In genomic region chr22:47392054-47392347, GRCh38 we compare ENCODE assay signal across 21 cellular contexts.
DNase-seq lines count a peak whose midpoint lies in the region; ATAC-seq lines count a peak whose summit lies in the region.
"Had no signal": no experiment of that assay in that cellular context is flagged by ENCODE, and none has a peak within 500 bp of the region (broad histone marks: within the 10 kb centered on the region; RNA-seq: fewer than 3 reads in every experiment).

No MANE protein-coding gene starts in this region.

- peaks cover 0 to 7% (median 0%) of the 10 kb centered on the region in 5 donors for H3K27me3 Mint-ChIP-seq in naive thymus-derived CD4-positive, alpha-beta T cell
- H3K27me3 Mint-ChIP-seq: B cell; CD4-positive, alpha-beta T cell had no signal

- H3K79me1 ChIP-seq in trophoblast cell (ENCODE audit: low read length) = no peaks in the 10 kb centered on the region

- CTCF ChIA-PET in naive thymus-derived CD4-positive, alpha-beta T cell (lab: Charles Lee) = no interaction called here

- ATAC-seq in left cardiac atrium (no peak), Right ventricle myocardium inferior (no peak), HG02973 (IDR thresholded peaks at IDR 0.05; ENCODE audit: unreplicated experiment) (no peak), HG03097 (IDR thresholded peaks at IDR 0.05; ENCODE audit: low FRiP score, unreplicated experiment) (no peak), HG02938 (IDR thresholded peaks at IDR 0.05; ENCODE audit: unreplicated experiment) (no peak)
- peak; percentile 8 for ATAC-seq in naive thymus-derived CD4-positive, alpha-beta T cell
- ATAC-seq: GM12878, HCT116 had no signal

- H3K36me3 Mint-ChIP-seq in naive thymus-derived CD4-positive, alpha-beta T cell = no peaks in the 10 kb centered on the region
- H3K36me3 Mint-ChIP-seq: CD8-positive, alpha-beta memory T cell had no signal

- no peak overlapping the region for H2AFZ ChIP-seq in trophoblast cell (ENCODE audit: insufficient read depth, low read length, poor library complexity)

- H2AK5ac ChIP-seq in trophoblast cell (ENCODE audit: low read length) = no peak overlapping the region

- H2BK120ac ChIP-seq in trophoblast cell (ENCODE audit: insufficient read depth, low read length, poor library complexity) = no peak overlapping the region

- H4K8ac ChIP-seq in trophoblast cell (ENCODE audit: low read depth, low read length) = no peak overlapping the region

- H3K14ac ChIP-seq in trophoblast cell (ENCODE audit: low read length) = no peak overlapping the region

- H3K4me1 Mint-ChIP-seq in naive thymus-derived CD4-positive, alpha-beta T cell = no peaks in the 10 kb centered on the region
- H3K4me1 Mint-ChIP-seq: B cell; CD8-positive, alpha-beta memory T cell; H9 had no signal

- H3K4me2 ChIP-seq in trophoblast cell (ENCODE audit: low read length) = no peak overlapping the region
- H3K4me2 ChIP-seq: BLaER1 had no signal

- no peaks in the 10 kb centered on the region for H3K79me2 ChIP-seq in trophoblast cell (ENCODE audit: control insufficient read depth, insufficient read depth, low read length, poor library complexity)

- no peak overlapping the region for H3K4me3 Mint-ChIP-seq in naive thymus-derived CD4-positive, alpha-beta T cell
- H3K4me3 Mint-ChIP-seq: B cell; CD4-positive, alpha-beta T cell; CD8-positive, alpha-beta memory T cell; H9 had no signal

- no peak overlapping the region for H3K23ac ChIP-seq in trophoblast cell (ENCODE audit: low read length)

- intact Hi-C loops in left cardiac atrium (cut with DNase I) (no loop called here), Right ventricle myocardium inferior (cut with DNase I) (no loop called here)
- intact Hi-C loops in naive thymus-derived CD4-positive, alpha-beta T cell (cut with micrococcal nuclease) = no loop called here

- no peaks in the 10 kb centered on the region for H3K4me1 ChIP-seq in naive thymus-derived CD4-positive, alpha-beta T cell (ENCODE audit: control insufficient read depth in 2 of 2, insufficient read depth in 2 of 2, low read length in 2 of 2)
- no peaks in the 10 kb centered on the region for H3K4me1 ChIP-seq in trophoblast cell (ENCODE audit: control insufficient read depth in 1 of 2, insufficient read depth in 2 of 2, low read length in 2 of 2)

- H3K4me3 ChIP-seq in naive thymus-derived CD4-positive, alpha-beta T cell (ENCODE audit: low read length) = no peak overlapping the region
- peak overlapping the region; percentile 61 for H3K4me3 ChIP-seq in trophoblast cell (ENCODE audit: low read depth, low read length)
- H3K4me3 ChIP-seq: BLaER1, GM12878 had no signal

- H3K9ac ChIP-seq in trophoblast cell (ENCODE audit: low read length) = peak overlapping the region; percentile 41
- H3K9ac ChIP-seq: BLaER1 had no signal

- no peak overlapping the region for H2BK12ac ChIP-seq in trophoblast cell (ENCODE audit: low read length)

- no peaks in the 10 kb centered on the region for H3K36me3 ChIP-seq in naive thymus-derived CD4-positive, alpha-beta T cell (ENCODE audit: control insufficient read depth in 2 of 3, insufficient read depth in 3 of 3, low read length in 3 of 3)
- no peaks in the 10 kb centered on the region for H3K36me3 ChIP-seq in trophoblast cell (ENCODE audit: control insufficient read depth in 1 of 2, insufficient read depth in 2 of 2, low read length in 2 of 2)
- H3K36me3 ChIP-seq: BLaER1 had no signal

- H3K27me3 ChIP-seq in naive thymus-derived CD4-positive, alpha-beta T cell (ENCODE audit: control insufficient read depth in 2 of 2, insufficient read depth in 2 of 2, low read length in 2 of 2) = no peaks in the 10 kb centered on the region
- no peaks in the 10 kb centered on the region for H3K27me3 ChIP-seq in trophoblast cell (ENCODE audit: insufficient read depth, low read length)
- H3K27me3 ChIP-seq: BLaER1 had no signal

- no peaks in the 10 kb centered on the region for H3K9me3 ChIP-seq in naive thymus-derived CD4-positive, alpha-beta T cell (ENCODE audit: control insufficient read depth in 2 of 3, low read length in 3 of 3)
- peaks cover 88% of the 10 kb centered on the region for H3K9me3 ChIP-seq in trophoblast cell (ENCODE audit: insufficient read depth, low read depth, low read length)
- H3K9me3 ChIP-seq: BLaER1 had no signal

- no peak overlapping the region for H4K12ac ChIP-seq in trophoblast cell (ENCODE audit: low read depth, low read length)

- DNase-seq in left cardiac atrium = peak; percentile 3
- DNase-seq in Right ventricle myocardium inferior (ENCODE audit: missing footprints) = no peak
- no peak for DNase-seq in naive thymus-derived CD4-positive, alpha-beta T cell
- DNase-seq in trophoblast cell = no peak
- no peak for DNase-seq in dedifferentiated amniotic fluid mesenchymal stem cell (ENCODE audit: extremely low spot score)
- DNase-seq: CD4-positive, alpha-beta T cell; CD8-positive, alpha-beta memory T cell; DMS 273 treated with DMSO at 0.1 percent for 48 hours; DMS79; EL; GDM1; H9 had no signal

- H2BK5ac ChIP-seq in trophoblast cell (ENCODE audit: low read depth, low read length, poor library complexity) = no peak overlapping the region

- H3K18ac ChIP-seq in trophoblast cell (ENCODE audit: low read length) = no peak overlapping the region

- no peaks in the 10 kb centered on the region for H3K9me3 Mint-ChIP-seq in naive thymus-derived CD4-positive, alpha-beta T cell
- H3K9me3 Mint-ChIP-seq: CD4-positive, alpha-beta T cell; CD8-positive, alpha-beta memory T cell had no signal

- no peak overlapping the region for H3K4ac ChIP-seq in trophoblast cell (ENCODE audit: low read depth, low read length)

- H3K27ac Mint-ChIP-seq in naive thymus-derived CD4-positive, alpha-beta T cell = no peak overlapping the region
- H3K27ac Mint-ChIP-seq: B cell; CD4-positive, alpha-beta T cell; CD8-positive, alpha-beta memory T cell; H9 had no signal

- no peak overlapping the region for H4K91ac ChIP-seq in trophoblast cell (ENCODE audit: low read depth, low read length)

- POLR2A ChIA-PET in naive thymus-derived CD4-positive, alpha-beta T cell (lab: Charles Lee) = no interaction called here

- WGBS in trophoblast cell (ENCODE audit: extremely low coverage, insufficient coverage, insufficient read length) = 100% methylated on average over 5 of the region's 11 CpGs

- no peak overlapping the region for H3K27ac ChIP-seq in naive thymus-derived CD4-positive, alpha-beta T cell (ENCODE audit: low read depth, low read length)
- H3K27ac ChIP-seq in trophoblast cell (ENCODE audit: low read depth, low read length) = no peak overlapping the region
- H3K27ac ChIP-seq: 22Rv1, BLaER1, C4-2B had no signal
